Comparison of ENCODE assay signal across 8 cellular contexts in genomic region chr7:142880886-142881505, GRCh38. TPM values are rescaled to one million over a fixed set of nuclear protein-coding genes. Genes with fewer than 3 reads are reported as not detected.
DNase-seq lines count a peak whose midpoint lies in the region; ATAC-seq, FAIRE-seq and TF ChIP-seq lines count a peak whose summit lies in the region.

No MANE protein-coding gene starts in this region.

- H3K4ac ChIP-seq in mesendoderm (ENCODE audit: low read depth, low read length), result no peak overlapping the region

- no peak overlapping the region for H3K4me2 ChIP-seq in mesendoderm (ENCODE audit: low read length)

- no peak overlapping the region for H3K27ac ChIP-seq in brain microvascular endothelial cell
- H3K27ac ChIP-seq in mesendoderm (ENCODE audit: low read depth, low read length), result no peak overlapping the region

- H3K56ac ChIP-seq in mesendoderm (ENCODE audit: low read length), result no peak overlapping the region

- no peak overlapping the region for H3K23ac ChIP-seq in mesendoderm (ENCODE audit: low read length)

- TF ChIP-seq CTCF in brain microvascular endothelial cell (IDR thresholded peaks at IDR 0.05; ENCODE audit: low read depth, low read length, missing control alignments), result peak; percentile 81

- H3K9ac ChIP-seq in mesendoderm (ENCODE audit: low read length), result no peak overlapping the region

- no peak overlapping the region for H2BK15ac ChIP-seq in mesendoderm (replicated peaks; ENCODE audit: low read depth)

- H3K27me3 ChIP-seq in brain microvascular endothelial cell (replicated peaks) (peaks cover 10% of the 10 kb centered on the region), mesendoderm (ENCODE audit: insufficient read depth, low read length, poor library complexity) (no peaks in the 10 kb centered on the region)

- no peak overlapping the region for H2AK5ac ChIP-seq in mesendoderm (ENCODE audit: low read length)

- H4K8ac ChIP-seq in mesendoderm (ENCODE audit: low read depth, low read length), result no peak overlapping the region

- H3K4me3 ChIP-seq in brain microvascular endothelial cell (ENCODE audit: low read depth, low read length) (no peak overlapping the region), mesendoderm (ENCODE audit: low read length) (no peak overlapping the region)

- no peak overlapping the region for H2BK5ac ChIP-seq in mesendoderm (ENCODE audit: low read length)

- DNase-seq in ACHN (peak; percentile 60), SKM-1 (lab: John Stamatoyannopoulos, UW; ENCODE audit: unreplicated experiment) (peak; percentile 16), brain microvascular endothelial cell (peak; percentile 11), mesendoderm (peak; percentile 72), urothelium cell line (ENCODE audit: low spot score) (peak; percentile 53), Ammon's horn (ENCODE audit: low spot score) (no peak)

- no peaks in the 10 kb centered on the region for H3K4me1 ChIP-seq in mesendoderm (ENCODE audit: control insufficient read depth, low read depth, low read length)

- H3K18ac ChIP-seq in mesendoderm (ENCODE audit: low read length), result no peak overlapping the region

- in situ Hi-C loops in ACHN (cut with HindIII; ENCODE audit: low pct_ligation_motif_present, low pct_unique_long_range_greater_than_20kb, low sequenced_read_pairs) (no loop called here), brain microvascular endothelial cell (cut with HindIII; ENCODE audit: low pct_ligation_motif_present, low sequenced_read_pairs) (no loop called here)

- H2BK120ac ChIP-seq in mesendoderm (ENCODE audit: low read depth, low read length), result no peak overlapping the region

- H4K5ac ChIP-seq in mesendoderm (ENCODE audit: low read length), result no peak overlapping the region

- H3K36me3 ChIP-seq in brain microvascular endothelial cell (replicated peaks) (no peaks in the 10 kb centered on the region), mesendoderm (ENCODE audit: control insufficient read depth, insufficient read depth, low read length) (no peaks in the 10 kb centered on the region)

- ATAC-seq in GM18502 (IDR thresholded peaks at IDR 0.05; ENCODE audit: poor library complexity, unreplicated experiment) (peak; percentile 71), HG03097 (IDR thresholded peaks at IDR 0.05; ENCODE audit: low FRiP score, unreplicated experiment) (peak; percentile 49)

- FAIRE-seq in urothelium cell line (lab: Jason Lieb, UNC), result no peak

- no peaks in the 10 kb centered on the region for H3K79me2 ChIP-seq in mesendoderm (ENCODE audit: control insufficient read depth, insufficient read depth, low read length)

- WGBS in mesendoderm (ENCODE audit: extremely low coverage, insufficient coverage, low lambda C conversion rate), result no CpG with 5 or more reads among the region's 8 CpGs

- no peaks in the 10 kb centered on the region for H3K79me1 ChIP-seq in mesendoderm (ENCODE audit: low read length)

RNA-seq across cellular contexts. Expression of gene TRPV6, which starts 4.5 kb away (rescaled TPM):
- polyA plus RNA-seq in mesendoderm (2013, experiment 1 of 2), result 0.87 TPM
- 0.71 TPM for polyA plus RNA-seq in mesendoderm (2013, experiment 2 of 2)

RNA-seq across cellular contexts. Expression of gene EPHB6, which starts 26.1 kb away (rescaled TPM):
- polyA plus RNA-seq in mesendoderm (2013, experiment 1 of 2), result 5.5 TPM
- 5.0 TPM for polyA plus RNA-seq in mesendoderm (2013, experiment 2 of 2)

RNA-seq across cellular contexts. Expression of gene TRPV5, which starts 52.5 kb away (rescaled TPM):
- polyA plus RNA-seq in mesendoderm (2013, experiment 1 of 2), result not detected
- not detected for polyA plus RNA-seq in mesendoderm (2013, experiment 2 of 2)

RNA-seq across cellular contexts. Expression of gene LLCFC1, which starts 58.3 kb away (rescaled TPM):
- polyA plus RNA-seq in mesendoderm (2013, experiment 1 of 2), result not detected
- not detected for polyA plus RNA-seq in mesendoderm (2013, experiment 2 of 2)
